ENCODE assay signal across 1 cellular context in the genomic region with DNA sequence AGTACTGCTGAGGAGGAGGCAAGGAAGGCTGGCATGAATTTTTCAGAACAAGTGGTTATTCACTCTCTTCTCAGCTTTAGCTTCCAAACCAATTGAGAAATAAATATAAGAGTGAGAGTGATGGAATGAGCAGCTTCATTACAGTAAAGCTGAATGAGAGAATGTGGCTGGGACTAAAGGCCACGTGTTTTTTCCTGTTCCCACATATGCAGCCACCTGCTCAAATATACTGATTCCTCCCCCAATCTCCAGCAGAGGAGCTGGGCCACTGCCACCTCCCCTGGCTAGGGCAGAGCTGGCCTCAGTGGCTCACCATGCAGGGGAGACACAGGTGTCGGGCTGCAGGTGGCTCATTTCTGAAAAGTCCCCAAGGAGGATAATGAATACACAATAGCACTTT.
TF ChIP-seq lines count a peak whose summit lies in the region.

No MANE protein-coding gene starts in this region.

TF ChIP-seq in GM23338, 12 proteins besides CTCF, POLR2A, EP300 and RAD21 (continued from another document):
- TF ChIP-seq ZNF462 (CRISPR knock-in tag; IDR thresholded peaks at IDR 0.05) = no peak
- no peak for TF ChIP-seq JUNB (IDR thresholded peaks at IDR 0.05; ENCODE audit: unreplicated experiment)
